In genomic region chr10:3067045-3067858, GRCh38 we compare ENCODE assay signal across 8 cellular contexts. TPM values are rescaled to one million over a fixed set of nuclear protein-coding genes. Genes with fewer than 3 reads are reported as not detected.
DNase-seq lines count a peak whose midpoint lies in the region; ATAC-seq and TF ChIP-seq lines count a peak whose summit lies in the region.

Gene PFKP (plus strand): TSS chr10:3067548. CDS start chr10:3067596, 48 bp downstream.

- peaks cover 0 to 16% (median 0%) of the 10 kb centered on the region in 5 donors for H3K27me3 Mint-ChIP-seq in naive thymus-derived CD4-positive, alpha-beta T cell

- ATAC-seq in naive thymus-derived CD4-positive, alpha-beta T cell: peak; percentile 80

- TF ChIP-seq EP300 in stomach (IDR thresholded peaks at IDR 0.05): no peak

- H3K4me3 ChIP-seq in GM12875 (ENCODE audit: low read depth, low read length): peak within 1 kb of the TSS; percentile 97
- H3K4me3 ChIP-seq in esophagus (ENCODE audit: low read depth in 1 of 2, low read length in 2 of 2): peak within 1 kb of the TSS; percentile 80 to 93
- H3K4me3 ChIP-seq in naive thymus-derived CD4-positive, alpha-beta T cell (ENCODE audit: low read length): peak within 1 kb of the TSS; percentile 87
- H3K4me3 ChIP-seq in stomach: peak within 1 kb of the TSS; percentile 72 to 95 (median 82)

- H3K27ac ChIP-seq in esophagus (ENCODE audit: low read depth in 2 of 2, low read length in 1 of 2) (peak within 1 kb of the TSS; percentile 69 to 72), stomach (peak within 1 kb of the TSS; percentile 54 to 84 (median 76))
- peak within 1 kb of the TSS; percentile 70 for H3K27ac ChIP-seq in naive thymus-derived CD4-positive, alpha-beta T cell (ENCODE audit: low read depth, low read length)

- peak within 1 kb of the TSS; percentile 21 to 90 (median 70) for H3K27ac Mint-ChIP-seq in naive thymus-derived CD4-positive, alpha-beta T cell

- TF ChIP-seq POLR2A in stomach (IDR thresholded peaks at IDR 0.05): no peak

- peaks cover 5 to 7% of the 10 kb centered on the region in 2 donors for H3K4me1 ChIP-seq in esophagus (ENCODE audit: control insufficient read depth in 2 of 2, insufficient read depth in 2 of 2, low read length in 1 of 2)
- H3K4me1 ChIP-seq in naive thymus-derived CD4-positive, alpha-beta T cell (ENCODE audit: control insufficient read depth in 2 of 2, insufficient read depth in 2 of 2, low read length in 2 of 2): peaks cover 8% of the 10 kb centered on the region in 2 donors
- peaks cover 17 to 52% (median 34%) of the 10 kb centered on the region in 4 donors for H3K4me1 ChIP-seq in stomach

- H3K36me3 ChIP-seq in esophagus (ENCODE audit: control insufficient read depth in 2 of 2, insufficient read depth in 2 of 2, low read length in 1 of 2) (peaks cover 0 to 2% of the 10 kb centered on the region in 2 donors), stomach (no peaks in the 10 kb centered on the region)
- peaks cover 0 to 14% (median 0%) of the 10 kb centered on the region in 3 experiments for H3K36me3 ChIP-seq in naive thymus-derived CD4-positive, alpha-beta T cell (ENCODE audit: control insufficient read depth in 2 of 3, insufficient read depth in 3 of 3, low read length in 3 of 3)

- CTCF ChIA-PET in naive thymus-derived CD4-positive, alpha-beta T cell (lab: Charles Lee): no interaction called here

- H3K27me3 ChIP-seq in esophagus (ENCODE audit: control insufficient read depth in 1 of 2, insufficient read depth in 2 of 2, low read length in 2 of 2) (no peaks in the 10 kb centered on the region), stomach (peaks cover 0 to 54% (median 20%) of the 10 kb centered on the region in 3 donors)
- no peaks in the 10 kb centered on the region for H3K27me3 ChIP-seq in naive thymus-derived CD4-positive, alpha-beta T cell (ENCODE audit: control insufficient read depth in 2 of 2, insufficient read depth in 2 of 2, low read length in 2 of 2)

- POLR2A ChIA-PET in naive thymus-derived CD4-positive, alpha-beta T cell (lab: Charles Lee): no interaction called here

- DNase-seq in H4 (ENCODE audit: low spot score): no peak
- DNase-seq in NCI-H1092 (lab: John Stamatoyannopoulos, UW): peak; percentile 23
- peak; percentile 85 for DNase-seq in activated CD8-positive, alpha-beta memory T cell treated with anti-CD3 and anti-CD28 coated beads, Interleukin-2, amount 50 U/mL, for 48 hours
- peak; percentile 33 to 82 (median 45) for DNase-seq in naive thymus-derived CD4-positive, alpha-beta T cell
- DNase-seq in stomach: no peak
- no peak for DNase-seq in superior temporal gyrus (ENCODE audit: extremely low spot score)

- peaks cover 19 to 30% (median 27%) of the 10 kb centered on the region in 7 donors for H3K4me1 Mint-ChIP-seq in naive thymus-derived CD4-positive, alpha-beta T cell

- H3K9me3 ChIP-seq in esophagus (ENCODE audit: control insufficient read depth in 2 of 2, insufficient read depth in 1 of 2, low read depth in 1 of 2, low read length in 1 of 2): no peaks in the 10 kb centered on the region
- H3K9me3 ChIP-seq in naive thymus-derived CD4-positive, alpha-beta T cell (ENCODE audit: control insufficient read depth in 2 of 3, low read length in 3 of 3): no peaks in the 10 kb centered on the region
- no peaks in the 10 kb centered on the region for H3K9me3 ChIP-seq in stomach

- H3K9me3 Mint-ChIP-seq in naive thymus-derived CD4-positive, alpha-beta T cell: no peaks in the 10 kb centered on the region

- 1% methylated on average over 69 to 96 of the region's 96 CpGs for WGBS in esophagus, 2 donors
- WGBS in stomach, 5 donors: 0 to 3% (median 1%) methylated on average over 15 to 96 of the region's 96 CpGs

- peak within 1 kb of the TSS; percentile 80 to 98 (median 89) for H3K4me3 Mint-ChIP-seq in naive thymus-derived CD4-positive, alpha-beta T cell

- H3K36me3 Mint-ChIP-seq in naive thymus-derived CD4-positive, alpha-beta T cell: peaks cover 0 to 26% (median 4%) of the 10 kb centered on the region in 5 donors

- intact Hi-C loops in naive thymus-derived CD4-positive, alpha-beta T cell (cut with micrococcal nuclease): no loop called here
- intact Hi-C loops in stomach (cut with DNase I; ENCODE audit: low total_unique reads): no loop called here

- no peak for TF ChIP-seq CTCF in GM12875 (IDR thresholded peaks at IDR 0.05; ENCODE audit: borderline replicate concordance, insufficient read depth, low read depth, low read length)
- no peak for TF ChIP-seq CTCF in stomach (IDR thresholded peaks at IDR 0.05)

RNA-seq across cellular contexts. Expression of gene PFKP, which starts in this region (rescaled TPM):
- total RNA-seq in H4 (2014; rRNA removed; shearing (Covaris generic)): 98.8 and 119 TPM in 2 replicates
- polyA plus RNA-seq in esophagus: 10 to 100 TPM; 43.9 to 66.9 TPM
- total RNA-seq in naive thymus-derived CD4-positive, alpha-beta T cell: 100 to 1,000 TPM in 1 of 5 experiments, 10 to 100 TPM in 4; 43.8 to 219 (median 50.0) TPM
- 10 to 100 TPM; 23.8 to 33.5 TPM for polyA plus RNA-seq in naive thymus-derived CD4-positive, alpha-beta T cell
- 100 to 1,000 TPM in 1 of 5 donors, 10 to 100 TPM in 4; 11.2 to 155 (median 38.7) TPM for total RNA-seq in stomach
- 10 to 100 TPM; 14.1 to 62.9 (median 20.0) TPM for polyA plus RNA-seq in stomach

Comparison
In these comparisons a context has a peak if more than half of its experiments do, and no peak if none do; other contexts are left out.
1. DNase-seq: peak in NCI-H1092 (single experiment), activated CD8-positive, alpha-beta memory T cell treated with anti-CD3 and anti-CD28 coated beads, Interleukin-2, amount 50 U/mL, for 48 hours (single experiment) and naive thymus-derived CD4-positive, alpha-beta T cell (9 of 9); none in H4 (single experiment), stomach (single experiment) and superior temporal gyrus (single experiment).
2. Peak in every context shown above with its lines, with median percentiles within 50 percentile points of each other: H3K4me3 ChIP-seq and H3K27ac ChIP-seq.